ENCODE assay signal across 8 cellular contexts in genomic region chr16:69311533-69312388, GRCh38. TPM values are rescaled to one million over a fixed set of nuclear protein-coding genes. Genes with fewer than 3 reads are reported as not detected.
DNase-seq lines count a peak whose midpoint lies in the region; ATAC-seq and TF ChIP-seq lines count a peak whose summit lies in the region.

No MANE protein-coding gene starts in this region.

- CTCF ChIA-PET in HCT116 (lab: Charles Lee), result no interaction called here

- H2AFZ ChIP-seq in HCT116 (ENCODE audit: low read depth, low read length, poor library complexity, severe bottlenecking), result no peak overlapping the region

- peak overlapping the region; percentile 100 for H3K4me3 Mint-ChIP-seq in activated T-cell treated with anti-CD3 and anti-CD28 coated beads, Interleukin-2, amount 50 U/mL, for 24 hours

- no peak for TF ChIP-seq POLR2A in HCT116 (IDR thresholded peaks at IDR 0.05; ENCODE audit: borderline replicate concordance, extremely low read depth, insufficient read depth, insufficient read length)

- POLR2A ChIA-PET in HCT116 (lab: Charles Lee), result no interaction called here

- H3K36me3 ChIP-seq in HCT116 (ENCODE audit: control insufficient read depth in 1 of 2, insufficient read depth in 2 of 2, low read length in 2 of 2), result peaks cover 14 to 20% of the 10 kb centered on the region in 2 experiments; a peak in 3 of 4 replicates
- peaks cover 27% of the 10 kb centered on the region for H3K36me3 ChIP-seq in neutrophil

- RAD21 ChIA-PET in HCT116 (lab: Charles Lee; ENCODE audit: low non-redundant PET in 1 of 2, low total read pairs in 2 of 2, uncharacterized antibody in 2 of 2, unreplicated experiment in 2 of 2), result no interaction called here

- H3K27me3 Mint-ChIP-seq in activated T-cell treated with anti-CD3 and anti-CD28 coated beads, Interleukin-2, amount 50 U/mL, for 24 hours, result no peaks in the 10 kb centered on the region

- H3K9me2 ChIP-seq in HCT116 (ENCODE audit: insufficient read depth), result no peaks in the 10 kb centered on the region

- H3K4me3 ChIP-seq in HCT116 (replicated peaks in 1 of 2; ENCODE audit: low read depth in 1 of 2, low read length in 2 of 2) (peak overlapping the region; percentile 84 to 89), fibroblast of villous mesenchyme (ENCODE audit: low read depth, low read length) (peak overlapping the region; percentile 85), neutrophil (ENCODE audit: low read depth in 1 of 2, low read length in 1 of 2) (peak overlapping the region; percentile 62 to 71)

- H3K9ac ChIP-seq in HCT116 (ENCODE audit: low read length), result peak overlapping the region; percentile 85

- H3K27me3 ChIP-seq in HCT116 (ENCODE audit: insufficient read depth, low read length) (no peaks in the 10 kb centered on the region), neutrophil (no peaks in the 10 kb centered on the region)

- DNase-seq in NCI-H345 (lab: John Stamatoyannopoulos, UW) (peak; percentile 11), NCI-H345 treated with DMSO at 0.1 percent for 48 hours (lab: John Stamatoyannopoulos, UW; ENCODE audit: unreplicated experiment) (no peak), HCT116 (ENCODE audit: low read depth, low spot score) (no peak), LHCN-M2 (ENCODE audit: low read depth) (peak; percentile 23), fibroblast of villous mesenchyme (ENCODE audit: low read depth) (peak; percentile 24), NCI-H446 treated with DMSO at 0.1 percent for 48 hours (lab: John Stamatoyannopoulos, UW) (no peak)
- no peak for DNase-seq in activated T-cell treated with anti-CD3 and anti-CD28 coated beads, Interleukin-2, amount 50 U/mL, for 24 hours

- peak overlapping the region; percentile 85 for H3K27ac ChIP-seq in HCT116 (ENCODE audit: low read depth, low read length)
- H3K27ac ChIP-seq in neutrophil, result peak overlapping the region; percentile 88

- H3K27ac Mint-ChIP-seq in activated T-cell treated with anti-CD3 and anti-CD28 coated beads, Interleukin-2, amount 50 U/mL, for 24 hours, result peak overlapping the region; percentile 97

- H3K9me3 Mint-ChIP-seq in activated T-cell treated with anti-CD3 and anti-CD28 coated beads, Interleukin-2, amount 50 U/mL, for 24 hours, result no peaks in the 10 kb centered on the region

- H3K36me3 Mint-ChIP-seq in activated T-cell treated with anti-CD3 and anti-CD28 coated beads, Interleukin-2, amount 50 U/mL, for 24 hours (ENCODE audit: low read depth), result peaks cover 47% of the 10 kb centered on the region

- BruUV-seq in HCT116 (replicated peaks; lab: Mats Ljungman, UMichigan), result TSS peak; percentile 54

- no peaks in the 10 kb centered on the region for H3K9me3 ChIP-seq in HCT116 (ENCODE audit: control insufficient read depth in 1 of 2, insufficient read depth in 1 of 2, low read depth in 1 of 2, low read length in 2 of 2)
- no peaks in the 10 kb centered on the region for H3K9me3 ChIP-seq in neutrophil

- H4K20me1 ChIP-seq in HCT116 (ENCODE audit: insufficient read depth), result no peaks in the 10 kb centered on the region

- ATAC-seq in HCT116, result peak; percentile 51

- peak; percentile 32; the same call in 1 of the 2 replicates for TF ChIP-seq RAD21 in HCT116 (IDR thresholded peaks at IDR 0.05; ENCODE audit: low read depth)

- H3K4me1 ChIP-seq in HCT116 (ENCODE audit: control insufficient read depth in 1 of 2, insufficient read depth in 2 of 2, low read length in 2 of 2) (peaks cover 6 to 14% of the 10 kb centered on the region in 2 experiments), neutrophil (ENCODE audit: control insufficient read depth in 1 of 2, insufficient read depth in 1 of 2, low read depth in 1 of 2, low read length in 1 of 2) (peaks cover 14 to 17% of the 10 kb centered on the region in 2 experiments)

- intact Hi-C loops in HCT116 (cut with micrococcal nuclease), result no loop called here

- H3K4me2 ChIP-seq in HCT116 (ENCODE audit: low read length), result peak overlapping the region; percentile 96

- peaks cover 51% of the 10 kb centered on the region for H3K79me2 ChIP-seq in HCT116 (ENCODE audit: insufficient read depth, low read length)

- TF ChIP-seq CTCF in HCT116 (IDR thresholded peaks at IDR 0.05 in 2 of 3, conservative IDR thresholded peaks at IDR 0.05 in 1 of 3; ENCODE audit: borderline replicate concordance in 1 of 3, insufficient read depth in 1 of 3, low read depth in 2 of 3, low read length in 2 of 3) (peak in 1 of 3 experiments; percentile 19; a peak in 1 of 6 replicates), fibroblast of villous mesenchyme (IDR thresholded peaks at IDR 0.05; ENCODE audit: insufficient read depth, low read depth, low read length) (peak; percentile 2), neutrophil (IDR thresholded peaks at IDR 0.05) (no peak)

- H3K4me1 Mint-ChIP-seq in activated T-cell treated with anti-CD3 and anti-CD28 coated beads, Interleukin-2, amount 50 U/mL, for 24 hours (ENCODE audit: low read depth), result peaks cover 31% of the 10 kb centered on the region

TF ChIP-seq in HCT116, 20 proteins besides CTCF, POLR2A, EP300 and RAD21:
- TF ChIP-seq SIN3A (IDR thresholded peaks at IDR 0.05; ENCODE audit: low read depth), result peak; percentile 45; the same call in 1 of the 2 replicates
- no peak for TF ChIP-seq ZBTB33 (IDR thresholded peaks at IDR 0.05; ENCODE audit: extremely low read depth, insufficient replicate concordance, low read length)
- peak; percentile 99 for TF ChIP-seq ZFX (IDR thresholded peaks at IDR 0.05)

RNA-seq across cellular contexts. Expression of gene VPS4A, which starts 0.6 kb away (rescaled TPM):
- total RNA-seq in HCT116 (2021; ENCODE audit: unreplicated experiment), result 42.2 TPM
- polyA plus RNA-seq in HCT116 (2012), result 46.9 and 53.1 TPM in 2 replicates
- 41.3 and 43.6 TPM in 2 replicates for total RNA-seq in LHCN-M2 (2014; rRNA removed)
- polyA plus RNA-seq in LHCN-M2 (2012), result 44.9 TPM
- total RNA-seq in fibroblast of villous mesenchyme, result 31.1 and 34.1 TPM in 2 replicates

RNA-seq across cellular contexts. Expression of gene PDF, which starts 18.6 kb away (rescaled TPM):
- total RNA-seq in HCT116 (2021; ENCODE audit: unreplicated experiment) (33.9 TPM), LHCN-M2 (2014; rRNA removed) (39.6 and 40.5 TPM in 2 replicates), fibroblast of villous mesenchyme (11.7 and 18.7 TPM in 2 replicates)
- 15.4 and 21.5 TPM in 2 replicates for polyA plus RNA-seq in HCT116 (2012)
- 12.9 TPM for polyA plus RNA-seq in LHCN-M2 (2012)

RNA-seq across cellular contexts. Expression of gene COG8, which starts 27.6 kb away (rescaled TPM):
- total RNA-seq in HCT116 (2021; ENCODE audit: unreplicated experiment) (50.3 TPM), LHCN-M2 (2014; rRNA removed) (48.8 and 48.9 TPM in 2 replicates), fibroblast of villous mesenchyme (29.0 and 36.3 TPM in 2 replicates)
- 21.0 and 28.2 TPM in 2 replicates for polyA plus RNA-seq in HCT116 (2012)
- 19.4 TPM for polyA plus RNA-seq in LHCN-M2 (2012)

RNA-seq across cellular contexts. Expression of gene NIP7, which starts 27.8 kb away (rescaled TPM):
- total RNA-seq in HCT116 (2021; ENCODE audit: unreplicated experiment) (62.8 TPM), LHCN-M2 (2014; rRNA removed) (30.8 and 34.0 TPM in 2 replicates), fibroblast of villous mesenchyme (27.1 and 35.4 TPM in 2 replicates)
- polyA plus RNA-seq in HCT116 (2012), result 18.9 and 20.0 TPM in 2 replicates
- polyA plus RNA-seq in LHCN-M2 (2012), result 19.0 TPM

RNA-seq across cellular contexts. Expression of gene TMED6, which starts 39.8 kb away (rescaled TPM):
- 0.91 TPM for total RNA-seq in HCT116 (2021; ENCODE audit: unreplicated experiment)
- polyA plus RNA-seq in HCT116 (2012), result 0.46 and 0.59 TPM in 2 replicates
- not detected in 2 replicates for total RNA-seq in LHCN-M2 (2014; rRNA removed)
- polyA plus RNA-seq in LHCN-M2 (2012), result 0.49 TPM
- total RNA-seq in fibroblast of villous mesenchyme, result 0.64 TPM in 1 of 2 replicates, not detected in the other

Comparison
In these comparisons a context has a peak if more than half of its experiments do, and no peak if none do; other contexts are left out.
1. DNase-seq: peak in NCI-H345 (single experiment), LHCN-M2 (single experiment) and fibroblast of villous mesenchyme (single experiment); none in NCI-H345 treated with DMSO at 0.1 percent for 48 hours (single experiment), HCT116 (single experiment), activated T-cell treated with anti-CD3 and anti-CD28 coated beads, Interleukin-2, amount 50 U/mL, for 24 hours (single experiment) and NCI-H446 treated with DMSO at 0.1 percent for 48 hours (single experiment).
2. Peak in every context shown above with its lines, with median percentiles within 50 percentile points of each other: H3K4me3 ChIP-seq.